In genomic region chr5:105413406-105413990, GRCh38 we compare ENCODE assay signal across 27 cellular contexts.
DNase-seq lines count a peak whose midpoint lies in the region; ATAC-seq, FAIRE-seq and TF ChIP-seq lines count a peak whose summit lies in the region.
"Had no signal": no experiment of that assay in that cellular context is flagged by ENCODE, and none has a peak within 500 bp of the region (broad histone marks: within the 10 kb centered on the region; RNA-seq: fewer than 3 reads in every experiment).

No MANE protein-coding gene starts in this region.

- DNase-seq in Right ventricle myocardium inferior (ENCODE audit: missing footprints): peak; percentile 45
- no peak for DNase-seq in right atrium auricular region (ENCODE audit: low spot score)
- peak; percentile 29 for DNase-seq in chondrocyte (ENCODE audit: low spot score)
- peak; percentile 12 for DNase-seq in kidney
- no peak for DNase-seq in GM13977 (ENCODE audit: low spot score)
- no peak for DNase-seq in HPDE6-E6E7 (ENCODE audit: extremely low spot score)
- no peak for DNase-seq in HepG2 (ENCODE audit: low spot score)
- no peak for DNase-seq in NCI-H1105 (lab: John Stamatoyannopoulos, UW)
- DNase-seq: 8988T, ACHN, DMS153, DND-41, H9, Karpas-422, MV-4-11, NCI-H1105 treated with DMSO at 0.1 percent for 48 hours, NCI-H146, NCI-H1930, NCI-H2107, NCI-H446, NCI-H524 treated with DMSO at 0.1 percent for 48 hours, NCI-H774, RPMI8226, SIG-M5 had no signal

- TF ChIP-seq RAD21 in HepG2 (CRISPR knock-in tag; IDR thresholded peaks at IDR 0.05): no peak

- no peak for TF ChIP-seq CTCF in right atrium auricular region (IDR thresholded peaks at IDR 0.05)
- no peak for TF ChIP-seq CTCF in chondrocyte (IDR thresholded peaks at IDR 0.05)
- TF ChIP-seq CTCF in kidney (IDR thresholded peaks at IDR 0.05; ENCODE audit: borderline replicate concordance, extremely low read depth, insufficient read depth): no peak
- no peak for TF ChIP-seq CTCF in GM13977 (IDR thresholded peaks at IDR 0.05; ENCODE audit: extremely low read depth, insufficient read depth, missing control alignments)
- TF ChIP-seq CTCF in HepG2 (CRISPR knock-in tag; IDR thresholded peaks at IDR 0.05): no peak

- H3K4me1 ChIP-seq in right atrium auricular region (no peaks in the 10 kb centered on the region), kidney (ENCODE audit: control insufficient read depth in 1 of 2, insufficient read depth in 1 of 2, low read depth in 1 of 2, low read length in 2 of 2) (no peaks in the 10 kb centered on the region), HepG2 (ENCODE audit: insufficient read depth, low read length) (no peaks in the 10 kb centered on the region)

- no TSS peak for BruUV-seq in HepG2 (replicated peaks; lab: Mats Ljungman, UMichigan)

- POLR2A ChIA-PET in HepG2 (lab: Yijun Ruan, JAX): no interaction called here

- H3K4me3 Mint-ChIP-seq in chondrocyte (ENCODE audit: unreplicated experiment): no peak overlapping the region
- H3K4me3 Mint-ChIP-seq: H9 had no signal

- CTCF ChIA-PET in HepG2 (lab: Yijun Ruan, JAX; ENCODE audit: low intra/inter-chr PET ratio, low total read pairs): no interaction called here

- H3K79me2 ChIP-seq in HepG2 (ENCODE audit: insufficient read depth, low read length): no peaks in the 10 kb centered on the region

- no peak overlapping the region for H3K4me3 ChIP-seq in right atrium auricular region
- H3K4me3 ChIP-seq in kidney (ENCODE audit: low read length in 2 of 2): no peak overlapping the region
- H3K4me3 ChIP-seq in HepG2 (replicated peaks in 1 of 3; ENCODE audit: insufficient read depth in 1 of 3, low read depth in 2 of 3, low read length in 3 of 3): no peak overlapping the region
- H3K4me3 ChIP-seq: PC-9, SK-N-MC had no signal

- no peak overlapping the region for H3K4me2 ChIP-seq in HepG2 (ENCODE audit: low read depth, low read length)
- H3K4me2 ChIP-seq: PC-9 had no signal

- no peak overlapping the region for H2AFZ ChIP-seq in HepG2 (ENCODE audit: low read length)

- H3K9me3 Mint-ChIP-seq in chondrocyte (ENCODE audit: low read depth): peaks cover 41% of the 10 kb centered on the region

- H3K36me3 Mint-ChIP-seq in chondrocyte (ENCODE audit: low read depth): peaks cover 12% of the 10 kb centered on the region

- ATAC-seq in Right ventricle myocardium inferior (no peak), HepG2 (no peak)

- in situ Hi-C loops in GM13977 (cut with MboI; ENCODE audit: low pct_unique_long_range_greater_than_20kb, low sequenced_read_pairs, unreplicated experiment) (no loop called here), HepG2 (cut with HindIII; ENCODE audit: extremely low pct_ligation_motif_present, low pct_unique_long_range_greater_than_20kb) (no loop called here)

- H3K9ac ChIP-seq in kidney (ENCODE audit: low read length in 2 of 2): no peak overlapping the region
- H3K9ac ChIP-seq in HepG2 (ENCODE audit: insufficient read depth, low read depth, low read length): no peak overlapping the region

- H3K27ac ChIP-seq in right atrium auricular region (no peak overlapping the region), kidney (ENCODE audit: low read depth in 2 of 2, low read length in 2 of 2) (no peak overlapping the region), HepG2 (ENCODE audit: extremely low read length, insufficient read depth, low read length) (no peak overlapping the region)
- H3K27ac ChIP-seq: PC-9, SK-N-MC had no signal

- H3K27me3 ChIP-seq in right atrium auricular region (no peaks in the 10 kb centered on the region), HepG2 (ENCODE audit: control insufficient read depth in 1 of 2, insufficient read depth in 2 of 2, low read length in 2 of 2) (no peaks in the 10 kb centered on the region)

- H4K20me1 ChIP-seq in HepG2 (ENCODE audit: insufficient read depth, low read length): no peaks in the 10 kb centered on the region

- no peaks in the 10 kb centered on the region for H3K27me3 Mint-ChIP-seq in chondrocyte (ENCODE audit: low read depth)

- H3K27ac Mint-ChIP-seq in chondrocyte (ENCODE audit: unreplicated experiment): no peak overlapping the region
- H3K27ac Mint-ChIP-seq: H9 had no signal

- no peaks in the 10 kb centered on the region for H3K4me1 Mint-ChIP-seq in chondrocyte (ENCODE audit: low read depth)

- TF ChIP-seq POLR2A in HepG2 (IDR thresholded peaks at IDR 0.05; ENCODE audit: insufficient read depth in 1 of 2, low read depth in 2 of 2, low read length in 2 of 2): no peak

- TF ChIP-seq EP300 in HepG2 (IDR thresholded peaks at IDR 0.05; ENCODE audit: low read depth in 2 of 2, low read length in 2 of 2) (no peak), HepG2 (CRISPR knock-in tag; IDR thresholded peaks at IDR 0.05; ENCODE audit: borderline replicate concordance) (no peak)

- peaks cover 0 to 9% of the 10 kb centered on the region in 2 donors for H3K9me3 ChIP-seq in right atrium auricular region
- no peaks in the 10 kb centered on the region for H3K9me3 ChIP-seq in kidney (ENCODE audit: control insufficient read depth in 1 of 2, low read length in 2 of 2)
- H3K9me3 ChIP-seq in HepG2 (ENCODE audit: low read length): peaks cover 25% of the 10 kb centered on the region

- WGBS in HepG2 (ENCODE audit: low lambda C conversion rate): 0% methylated on average over 2 of the region's 9 CpGs

- intact Hi-C loops in Right ventricle myocardium inferior (cut with DNase I) (no loop called here), kidney (cut with DNase I) (no loop called here), HepG2 (cut with micrococcal nuclease; ENCODE audit: unreplicated experiment) (no loop called here)

- no peak for FAIRE-seq in kidney (lab: Jason Lieb, UNC)
- FAIRE-seq in HepG2 (lab: Jason Lieb, UNC): no peak
- FAIRE-seq: GM18507 had no signal

- H3K36me3 ChIP-seq in right atrium auricular region (no peaks in the 10 kb centered on the region), kidney (ENCODE audit: control insufficient read depth in 1 of 2, insufficient read depth in 2 of 2, low read length in 2 of 2) (no peaks in the 10 kb centered on the region), HepG2 (replicated peaks in 1 of 2; ENCODE audit: control insufficient read depth in 1 of 2, insufficient read depth in 2 of 2, low read length in 2 of 2) (no peaks in the 10 kb centered on the region)

TF ChIP-seq in HepG2, 621 proteins besides CTCF, POLR2A, EP300 and RAD21 (continues in another document):
- TF ChIP-seq SRY (CRISPR knock-in tag; IDR thresholded peaks at IDR 0.05) (no peak), SIN3A (IDR thresholded peaks at IDR 0.05; ENCODE audit: borderline replicate concordance, low read depth, low read length) (no peak), MNT (IDR thresholded peaks at IDR 0.05) (no peak), CSRNP1 (CRISPR knock-in tag; IDR thresholded peaks at IDR 0.05) (no peak), PCBP2 (optimal IDR thresholded peaks at IDR 0.05; ENCODE audit: low read depth, low read length, poor library complexity, severe bottlenecking) (no peak), SAFB2 (CRISPR knock-in tag; IDR thresholded peaks at IDR 0.05; ENCODE audit: borderline replicate concordance, low read depth) (no peak), ATF1 (CRISPR knock-in tag; IDR thresholded peaks at IDR 0.05) (no peak), ZNF614 (CRISPR knock-in tag; IDR thresholded peaks at IDR 0.05; ENCODE audit: borderline replicate concordance) (no peak), BORCS8-MEF2B (CRISPR knock-in tag; IDR thresholded peaks at IDR 0.05) (no peak)

Comparison
In these comparisons a context has a peak if more than half of its experiments do, and no peak if none do; other contexts are left out.
1. DNase-seq: peak in Right ventricle myocardium inferior (single experiment), chondrocyte (single experiment) and kidney (single experiment); none in right atrium auricular region (single experiment), GM13977 (single experiment), HPDE6-E6E7 (single experiment), HepG2 (single experiment) and NCI-H1105 (single experiment).